18 cellular contexts compared by ENCODE assay signal in genomic region chr1:31785947-31786290, GRCh38. TPM values are rescaled to one million over a fixed set of nuclear protein-coding genes. Genes with fewer than 3 reads are reported as not detected.
DNase-seq lines count a peak whose midpoint lies in the region; ATAC-seq, FAIRE-seq and TF ChIP-seq lines count a peak whose summit lies in the region.
"Had no signal": no experiment of that assay in that cellular context is flagged by ENCODE, and none has a peak within 500 bp of the region (broad histone marks: within the 10 kb centered on the region; RNA-seq: fewer than 3 reads in every experiment).

No MANE protein-coding gene starts in this region.

- H3K4me1 Mint-ChIP-seq in CD14-positive monocyte (peaks cover 8% of the 10 kb centered on the region), neural progenitor cell (peaks cover 69% of the 10 kb centered on the region)

- H4K20me1 ChIP-seq in neural progenitor cell (ENCODE audit: low read depth), result no peaks in the 10 kb centered on the region

- intact Hi-C loops in CD14-positive monocyte (cut with micrococcal nuclease), result loop anchor here (5.0 to 10.0 kb wide), 3 partner anchors 139 to 491 kb away; partner anchors contain the start of genes SNRNP40 (in 1 of the 2) and ZCCHC17 (in 1 of the 2)
- intact Hi-C loops in kidney (cut with DNase I), result no loop called here
- intact Hi-C loops in sigmoid colon (cut with DNase I), result loop anchor here (5.0 kb wide), 2 partner anchors 139 to 224 kb away; no protein-coding TSS in a partner anchor
- intact Hi-C loops in sciatic nerve (cut with DNase I), result no loop called here

- no peak for ATAC-seq in RWPE2 (ENCODE audit: low read depth)
- no peak for ATAC-seq in sciatic nerve
- ATAC-seq: GM12878, GM23338, K562 had no signal

- H3K27ac ChIP-seq in RWPE2 (ENCODE audit: poor library complexity, severe bottlenecking) (no peak overlapping the region), kidney (ENCODE audit: low read depth in 2 of 2, low read length in 2 of 2) (no peak overlapping the region), sigmoid colon (no peak overlapping the region), neural progenitor cell (no peak overlapping the region)

- DNase-seq in CD14-positive monocyte (ENCODE audit: low spot score) (peak; percentile 3), RWPE2 (ENCODE audit: low spot score) (peak; percentile 20), kidney (peak; percentile 31), sigmoid colon (peak; percentile 14), sciatic nerve (ENCODE audit: low spot score) (no peak), neural progenitor cell (ENCODE audit: low spot score) (no peak), germinal center (ENCODE audit: low spot score) (no peak)
- DNase-seq: ACHN; BE2C; GDM1; NCI-H2029; NCI-H446; NK-92 treated with Interleukin-12 subunit alpha and Interleukin-12 subunit beta, amount 100 ng/mL, for 24 hours; OCI-M1 had no signal

- no peaks in the 10 kb centered on the region for H3K27me3 ChIP-seq in RWPE2 (ENCODE audit: insufficient read depth, poor library complexity, severe bottlenecking)
- no peaks in the 10 kb centered on the region for H3K27me3 ChIP-seq in sigmoid colon
- no peaks in the 10 kb centered on the region for H3K27me3 ChIP-seq in neural progenitor cell
- H3K27me3 ChIP-seq: BE2C had no signal

- H3K4me3 Mint-ChIP-seq in CD14-positive monocyte (no peak overlapping the region), neural progenitor cell (no peak overlapping the region)
- H3K4me3 Mint-ChIP-seq: GM23338 had no signal

- no peak for FAIRE-seq in kidney (lab: Jason Lieb, UNC)
- FAIRE-seq: GM12878, K562 had no signal

- H3F3A ChIP-seq in neural progenitor cell (ENCODE audit: low read depth), result peaks cover 34% of the 10 kb centered on the region

- H3K4me3 ChIP-seq in RWPE2 (ENCODE audit: severe bottlenecking) (no peak overlapping the region), kidney (ENCODE audit: low read length in 2 of 2) (no peak overlapping the region), sigmoid colon (no peak overlapping the region), neural progenitor cell (no peak overlapping the region)
- H3K4me3 ChIP-seq: GM12878, GM23338, K562 had no signal

- no peak overlapping the region for H3K27ac Mint-ChIP-seq in CD14-positive monocyte
- no peak overlapping the region for H3K27ac Mint-ChIP-seq in neural progenitor cell
- H3K27ac Mint-ChIP-seq: GM23338 had no signal

- H3K36me3 Mint-ChIP-seq in CD14-positive monocyte, result no peaks in the 10 kb centered on the region
- H3K36me3 Mint-ChIP-seq in neural progenitor cell, result no peaks in the 10 kb centered on the region
- H3K36me3 Mint-ChIP-seq: CD8-positive, alpha-beta memory T cell had no signal

- peaks cover 0 to 2% (median 0%) of the 10 kb centered on the region in 7 donors for H3K9me3 Mint-ChIP-seq in CD14-positive monocyte
- no peaks in the 10 kb centered on the region for H3K9me3 Mint-ChIP-seq in neural progenitor cell
- H3K9me3 Mint-ChIP-seq: CD8-positive, alpha-beta memory T cell; GM23338 had no signal

- no peak overlapping the region for H3K9ac ChIP-seq in kidney (ENCODE audit: low read length in 2 of 2)
- H3K9ac ChIP-seq in neural progenitor cell, result no peak overlapping the region

- no peak overlapping the region for H3K4me2 ChIP-seq in neural progenitor cell
- H3K4me2 ChIP-seq: GM23338 had no signal

- no peaks in the 10 kb centered on the region for H3K79me2 ChIP-seq in neural progenitor cell (ENCODE audit: low read depth)

- TF ChIP-seq CTCF in CD14-positive monocyte (IDR thresholded peaks at IDR 0.05), result no peak
- TF ChIP-seq CTCF in RWPE2 (IDR thresholded peaks at IDR 0.05; ENCODE audit: poor library complexity, severe bottlenecking), result no peak
- no peak for TF ChIP-seq CTCF in kidney (IDR thresholded peaks at IDR 0.05; ENCODE audit: borderline replicate concordance, extremely low read depth, insufficient read depth)
- TF ChIP-seq CTCF in sigmoid colon (IDR thresholded peaks at IDR 0.05), result no peak
- no peak for TF ChIP-seq CTCF in neural progenitor cell (IDR thresholded peaks at IDR 0.05)

- H3K27me3 Mint-ChIP-seq in CD14-positive monocyte (ENCODE audit: low read depth in 3 of 3) (peaks cover 0 to 9% (median 4%) of the 10 kb centered on the region in 3 donors), neural progenitor cell (ENCODE audit: insufficient read depth, low read depth) (peaks cover 14% of the 10 kb centered on the region)
- H3K27me3 Mint-ChIP-seq: CD8-positive, alpha-beta memory T cell had no signal

- H3K36me3 ChIP-seq in RWPE2 (ENCODE audit: low read depth) (no peaks in the 10 kb centered on the region), kidney (ENCODE audit: control insufficient read depth in 1 of 2, insufficient read depth in 2 of 2, low read length in 2 of 2) (no peaks in the 10 kb centered on the region), sigmoid colon (no peaks in the 10 kb centered on the region), neural progenitor cell (no peaks in the 10 kb centered on the region)
- H3K36me3 ChIP-seq: BE2C had no signal

- WGBS in sigmoid colon, 2 donors, result 86 to 87% methylated on average over 3 of the region's 3 CpGs

- H3K9me3 ChIP-seq in RWPE2 (ENCODE audit: severe bottlenecking), result no peaks in the 10 kb centered on the region
- no peaks in the 10 kb centered on the region for H3K9me3 ChIP-seq in kidney (ENCODE audit: control insufficient read depth in 1 of 2, low read length in 2 of 2)
- H3K9me3 ChIP-seq in sigmoid colon, result no peaks in the 10 kb centered on the region
- H3K9me3 ChIP-seq in neural progenitor cell (ENCODE audit: low read depth), result no peaks in the 10 kb centered on the region
- H3K9me3 ChIP-seq: BE2C had no signal

- TF ChIP-seq POLR2A in sigmoid colon (IDR thresholded peaks at IDR 0.05), result no peak

- H3K4me1 ChIP-seq in RWPE2 (ENCODE audit: insufficient read depth, poor library complexity, severe bottlenecking) (no peaks in the 10 kb centered on the region), kidney (ENCODE audit: control insufficient read depth in 1 of 2, insufficient read depth in 1 of 2, low read depth in 1 of 2, low read length in 2 of 2) (no peaks in the 10 kb centered on the region), sigmoid colon (peaks cover 0 to 19% (median 4%) of the 10 kb centered on the region in 4 donors), neural progenitor cell (peaks cover 30% of the 10 kb centered on the region)

- H2AFZ ChIP-seq in neural progenitor cell (replicated peaks), result no peak overlapping the region
- H2AFZ ChIP-seq: GM23338 had no signal

- no peak for TF ChIP-seq EP300 in sigmoid colon (IDR thresholded peaks at IDR 0.05)

RNA-seq across cellular contexts. Expression of gene ADGRB2, which starts 21.8 kb away (rescaled TPM):
- polyA plus RNA-seq in CD14-positive monocyte, result not detected
- total RNA-seq in kidney, result 3.2 TPM
- polyA plus RNA-seq in kidney (ENCODE audit: insufficient read depth, low read depth, low replicate concordance), result 5.3 TPM
- total RNA-seq in sigmoid colon, result 1 to 10 TPM; 1.4 to 3.9 (median 1.5) TPM
- 1 to 10 TPM in 1 of 3 donors, not detected in 2; 1.3 TPM for polyA plus RNA-seq in sigmoid colon
- total RNA-seq in sciatic nerve, result 5.2 TPM
- total RNA-seq in neural progenitor cell (ENCODE audit: low replicate concordance), result 7.1 and 21.2 TPM in 2 replicates

RNA-seq across cellular contexts. Expression of gene SPOCD1, which starts 29.9 kb away (rescaled TPM):
- polyA plus RNA-seq in CD14-positive monocyte (not detected), kidney (ENCODE audit: insufficient read depth, low read depth, low replicate concordance) (0.22 TPM), sigmoid colon (under 1 TPM in 1 of 3 donors, not detected in 2; 0.70 TPM)
- total RNA-seq in kidney (0.98 TPM), sigmoid colon (under 1 TPM in 2 of 4 donors, not detected in 2; 0.14 to 0.55 TPM), sciatic nerve (1.3 TPM), neural progenitor cell (ENCODE audit: low replicate concordance) (1.4 and 3.1 TPM in 2 replicates)
- polyA plus RNA-seq: CD8-positive, alpha-beta memory T cell had no signal

Comparison
In these comparisons a context has a peak if more than half of its experiments do, and no peak if none do; other contexts are left out.
1. DNase-seq: peak in CD14-positive monocyte (single experiment), RWPE2 (single experiment), kidney (single experiment) and sigmoid colon (single experiment); none in sciatic nerve (single experiment), neural progenitor cell (single experiment) and germinal center (single experiment).
2. intact Hi-C loops: an anchor here in CD14-positive monocyte (5.0 to 10.0 kb wide) and sigmoid colon (5.0 kb wide); none called in kidney and sciatic nerve.